Comparison of ENCODE assay signal across 20 cellular contexts in genomic region chr3:57986261-57986660, GRCh38.
"Had no signal": no experiment of that assay in that cellular context is flagged by ENCODE, and none has a peak within 500 bp of the region (broad histone marks: within the 10 kb centered on the region; RNA-seq: fewer than 3 reads in every experiment).

No MANE protein-coding gene starts in this region.

- H3K4me3 ChIP-seq: left lung, lower lobe of right lung, ovary, right atrium auricular region, upper lobe of left lung, uterus had no signal

- ATAC-seq: foreskin keratinocyte, left lung, lower lobe of right lung, natural killer cell had no signal

- H3K36me3 Mint-ChIP-seq: immature natural killer cell, memory B cell, mesothelial cell of epicardium, natural killer cell had no signal

- H3K27ac Mint-ChIP-seq: immature natural killer cell, memory B cell, mesothelial cell of epicardium, natural killer cell had no signal

- H3K27me3 ChIP-seq: foreskin keratinocyte, left lung, ovary, right atrium auricular region, upper lobe of left lung, uterus had no signal

- H3K9me3 Mint-ChIP-seq: endodermal cell, immature natural killer cell, memory B cell, mesothelial cell of epicardium, natural killer cell, neural crest cell had no signal

- H3K27ac ChIP-seq: left lung, lower lobe of right lung, ovary, right atrium auricular region, upper lobe of left lung, uterus had no signal

- H3K9me3 ChIP-seq: left lung, lower lobe of right lung, ovary, right atrium auricular region, upper lobe of left lung, uterus had no signal

- H3K36me3 ChIP-seq: left lung, lower lobe of right lung, ovary, right atrium auricular region, upper lobe of left lung, uterus had no signal

- H3K4me3 Mint-ChIP-seq: endodermal cell, immature natural killer cell, memory B cell, mesothelial cell of epicardium, natural killer cell, neural crest cell had no signal

- DNase-seq: dermis blood vessel endothelial cell; effector CD4-positive, alpha-beta T cell; endodermal cell; foreskin keratinocyte; immature natural killer cell; left lung; lower lobe of right lung; natural killer cell; nucleus accumbens; ovary; small intestine; stimulated activated CD4-positive, alpha-beta T cell treated with anti-CD3 and anti-CD28 coated beads, Interleukin-12 subunit alpha, Interleukin-12 subunit beta, amount 100 ng/mL, for 4 hours; stimulated activated naive CD4-positive, alpha-beta T cell treated with Interleukin-2 at 50 U/mL for 16 hours; upper lobe of left lung; uterus had no signal

- H3K27me3 Mint-ChIP-seq: memory B cell had no signal

- FAIRE-seq: endothelial cell of umbilical vein, small intestine had no signal
